22 cellular contexts compared by ENCODE assay signal in genomic region chr3:177250108-177250507, GRCh38. TPM values are rescaled to one million over a fixed set of nuclear protein-coding genes. Genes with fewer than 3 reads are reported as not detected.
DNase-seq lines count a peak whose midpoint lies in the region; ATAC-seq and TF ChIP-seq lines count a peak whose summit lies in the region.
"Had no signal": no experiment of that assay in that cellular context is flagged by ENCODE, and none has a peak within 500 bp of the region (broad histone marks: within the 10 kb centered on the region; RNA-seq: fewer than 3 reads in every experiment).

No MANE protein-coding gene starts in this region.

- H3K27me3 ChIP-seq in stomach = no peaks in the 10 kb centered on the region
- H3K27me3 ChIP-seq: cardiac muscle cell, uterus had no signal

- TF ChIP-seq POLR2A in GM18505 (IDR thresholded peaks at IDR 0.05; ENCODE audit: borderline replicate concordance, extremely low read depth, insufficient read depth, insufficient read length) = no peak
- no peak for TF ChIP-seq POLR2A in stomach (IDR thresholded peaks at IDR 0.05)

- H3K4me3 Mint-ChIP-seq in chondrocyte (ENCODE audit: unreplicated experiment) (no peak overlapping the region), nephron progenitor cell (no peak overlapping the region)
- H3K4me3 Mint-ChIP-seq: activated CD4-positive, alpha-beta T cell treated with anti-CD3 and anti-CD28 coated beads for 36 hours; dendritic cell treated with granulocyte-macrophage colony-stimulating factor and Interleukin-4, amounts not matched to agents 40 ng/mL and 50 ng/mL, for 4 days had no signal

- H3K4me1 Mint-ChIP-seq in chondrocyte (ENCODE audit: low read depth) = peaks cover 16% of the 10 kb centered on the region
- H3K4me1 Mint-ChIP-seq in nephron progenitor cell = peaks cover 13% of the 10 kb centered on the region
- H3K4me1 Mint-ChIP-seq: activated CD4-positive, alpha-beta T cell treated with anti-CD3 and anti-CD28 coated beads for 36 hours had no signal

- ATAC-seq in GM18505 (IDR thresholded peaks at IDR 0.05; ENCODE audit: unreplicated experiment) = no peak
- ATAC-seq in left cardiac atrium = no peak
- ATAC-seq: activated CD4-positive, alpha-beta T cell treated with anti-CD3 and anti-CD28 coated beads for 36 hours had no signal

- H3K9me3 Mint-ChIP-seq in chondrocyte (ENCODE audit: low read depth) (peaks cover 3% of the 10 kb centered on the region), nephron progenitor cell (peaks cover 41% of the 10 kb centered on the region)
- H3K9me3 Mint-ChIP-seq: dendritic cell treated with granulocyte-macrophage colony-stimulating factor and Interleukin-4, amounts not matched to agents 40 ng/mL and 50 ng/mL, for 4 days had no signal

- TF ChIP-seq EP300 in stomach (IDR thresholded peaks at IDR 0.05) = no peak

- no peak overlapping the region for H3K4me3 ChIP-seq in AG10803 (ENCODE audit: low read length)
- H3K4me3 ChIP-seq in stomach = no peak overlapping the region
- H3K4me3 ChIP-seq: cardiac muscle cell, uterus had no signal

- no peaks in the 10 kb centered on the region for H3K9me3 ChIP-seq in stomach
- H3K9me3 ChIP-seq: uterus had no signal

- no peaks in the 10 kb centered on the region for H3K27me3 Mint-ChIP-seq in chondrocyte (ENCODE audit: low read depth)
- H3K27me3 Mint-ChIP-seq in nephron progenitor cell (ENCODE audit: low read depth, poor library complexity) = no peaks in the 10 kb centered on the region
- H3K27me3 Mint-ChIP-seq: activated CD4-positive, alpha-beta T cell treated with anti-CD3 and anti-CD28 coated beads for 36 hours; dendritic cell treated with granulocyte-macrophage colony-stimulating factor and Interleukin-4, amounts not matched to agents 40 ng/mL and 50 ng/mL, for 4 days had no signal

- no peaks in the 10 kb centered on the region for H3K36me3 ChIP-seq in stomach
- H3K36me3 ChIP-seq: cardiac muscle cell, uterus had no signal

- H3K27ac Mint-ChIP-seq in chondrocyte (ENCODE audit: unreplicated experiment) = peak overlapping the region; percentile 78
- peak overlapping the region; percentile 4 for H3K27ac Mint-ChIP-seq in nephron progenitor cell
- H3K27ac Mint-ChIP-seq: activated CD4-positive, alpha-beta T cell treated with anti-CD3 and anti-CD28 coated beads for 36 hours; dendritic cell treated with granulocyte-macrophage colony-stimulating factor and Interleukin-4, amounts not matched to agents 40 ng/mL and 50 ng/mL, for 4 days had no signal

- no peak overlapping the region for H3K27ac ChIP-seq in stomach
- H3K27ac ChIP-seq: cardiac muscle cell, uterus had no signal

- intact Hi-C loops in left cardiac atrium (cut with DNase I) (no loop called here), stomach (cut with DNase I; ENCODE audit: low total_unique reads) (no loop called here)

- no peaks in the 10 kb centered on the region for H3K4me1 ChIP-seq in stomach
- H3K4me1 ChIP-seq: uterus had no signal

- peak; percentile 49 for DNase-seq in AG10803 (ENCODE audit: low read depth)
- peak; percentile 26 for DNase-seq in NCI-H69 (lab: John Stamatoyannopoulos, UW)
- no peak for DNase-seq in chondrocyte (ENCODE audit: low spot score)
- no peak for DNase-seq in nephron progenitor cell
- no peak for DNase-seq in left cardiac atrium
- DNase-seq in stomach = no peak
- DNase-seq in activated CD4-positive, alpha-beta T cell treated with anti-CD3 and anti-CD28 coated beads for 48 hours = no peak
- DNase-seq: activated CD4-positive, alpha-beta T cell treated with anti-CD3 and anti-CD28 coated beads for 36 hours; activated T-cell treated with anti-CD3 and anti-CD28 coated beads, Interleukin-2, amount 50 U/mL, for 1 hour; amygdala; DMS79; IMR-90; NCI-H1105 treated with DMSO at 0.1 percent for 48 hours; NCI-H82; occipital lobe; small intestine; stimulated activated CD4-positive, alpha-beta T cell treated with anti-CD3 and anti-CD28 coated beads, Interleukin-2, amount 100 ng/mL, for 24 hours; T-helper 1 cell; uterus had no signal

- H3K36me3 Mint-ChIP-seq in chondrocyte (ENCODE audit: low read depth) (no peaks in the 10 kb centered on the region), nephron progenitor cell (ENCODE audit: low read depth) (peaks cover 10% of the 10 kb centered on the region)

- TF ChIP-seq CTCF in AG10803 (conservative IDR thresholded peaks at IDR 0.05; ENCODE audit: low read length) (no peak), chondrocyte (IDR thresholded peaks at IDR 0.05) (no peak), nephron progenitor cell (IDR thresholded peaks at IDR 0.05) (no peak), stomach (IDR thresholded peaks at IDR 0.05) (no peak)

- 82 to 92% (median 86%) methylated on average over 3 of the region's 3 CpGs for WGBS in stomach, 5 donors

RNA-seq across cellular contexts. Expression of gene TBL1XR1, which starts 52.8 kb away (rescaled TPM):
- 225 to 372 TPM (median 357 TPM) in 3 replicates for total RNA-seq in chondrocyte
- 100 to 1,000 TPM; 118 to 125 TPM for total RNA-seq in left cardiac atrium
- total RNA-seq in stomach = 100 to 1,000 TPM in 1 of 5 donors, 10 to 100 TPM in 4; 11.6 to 217 (median 66.5) TPM
- polyA plus RNA-seq in stomach = 10 to 100 TPM; 17.9 to 22.3 (median 20.2) TPM

Comparison
In these comparisons a context has a peak if more than half of its experiments do, and no peak if none do; other contexts are left out.
1. DNase-seq: peak in AG10803 (single experiment) and NCI-H69 (single experiment); none in chondrocyte (single experiment), nephron progenitor cell (single experiment), left cardiac atrium (single experiment), stomach (single experiment) and activated CD4-positive, alpha-beta T cell treated with anti-CD3 and anti-CD28 coated beads for 48 hours (single experiment).